27 cellular contexts compared by ENCODE assay signal in the genomic region with DNA sequence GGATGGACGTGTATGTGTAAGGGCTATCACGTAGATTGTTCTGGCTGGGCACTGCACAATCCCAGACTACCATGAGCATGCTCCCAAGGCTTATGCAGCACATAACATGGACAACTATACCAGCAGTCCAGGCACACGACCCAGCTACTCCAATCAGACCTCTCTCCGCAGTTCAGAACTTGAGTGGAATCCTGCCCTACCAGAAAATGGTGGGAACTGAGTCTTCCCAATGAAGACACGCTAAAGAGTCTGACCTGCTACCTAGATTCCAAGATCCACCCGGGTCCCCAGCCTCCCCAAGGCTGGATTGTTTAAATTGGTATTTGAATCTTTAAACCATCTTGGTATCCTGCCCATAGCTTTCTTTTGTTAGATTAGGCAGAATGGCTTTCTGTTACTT.
"Had no signal": no experiment of that assay in that cellular context is flagged by ENCODE, and none has a peak within 500 bp of the region (broad histone marks: within the 10 kb centered on the region; RNA-seq: fewer than 3 reads in every experiment).

No MANE protein-coding gene starts in this region.

- H3K27ac Mint-ChIP-seq: stimulated activated effector memory CD8-positive, alpha-beta T cell treated with anti-CD3 and anti-CD28 coated beads, Interleukin-12 subunit alpha, Interleukin-12 subunit beta, amount 100 ng/mL, for 72 hours; stimulated activated memory B cell treated with anti-CD40 and anti-IgM and Interleukin-4, amounts not matched to agents 10 μg/mL and 1 μg/mL and 100 μg/mL, for 72 hours; stimulated activated naive B cell treated with anti-CD40 and anti-IgM and Interleukin-4, amounts not matched to agents 10 μg/mL and 1 μg/mL and 100 μg/mL, for 72 hours; stimulated activated naive CD8-positive, alpha-beta T cell treated with anti-CD3 and anti-CD28 coated beads, Interleukin-15, amount 100 ng/mL, for 72 hours; stimulated activated naive CD8-positive, alpha-beta T cell treated with anti-CD3 and anti-CD28 coated beads, Interleukin-15, Interleukin-2, amounts not matched to agents 100 ng/mL and 50 ng/mL, for 24 hours; type B pancreatic cell had no signal

- H3K4me3 ChIP-seq: stomach, suprapubic skin, testis, thoracic aorta, thyroid gland, tibial artery, tibial nerve, transverse colon, upper lobe of left lung, upper lobe of right lung, uterus, vagina had no signal

- H3K4me1 Mint-ChIP-seq: stimulated activated effector memory CD8-positive, alpha-beta T cell treated with anti-CD3 and anti-CD28 coated beads, Interleukin-12 subunit alpha, Interleukin-12 subunit beta, amount 100 ng/mL, for 72 hours; stimulated activated memory B cell treated with anti-CD40 and anti-IgM and Interleukin-4, amounts not matched to agents 10 μg/mL and 1 μg/mL and 100 μg/mL, for 72 hours; stimulated activated naive B cell treated with anti-CD40 and anti-IgM and Interleukin-4, amounts not matched to agents 10 μg/mL and 1 μg/mL and 100 μg/mL, for 72 hours; stimulated activated naive CD8-positive, alpha-beta T cell treated with anti-CD3 and anti-CD28 coated beads, Interleukin-15, amount 100 ng/mL, for 72 hours had no signal

- H3K9me3 Mint-ChIP-seq: stimulated activated memory B cell treated with anti-CD40 and anti-IgM and Interleukin-4, amounts not matched to agents 10 μg/mL and 1 μg/mL and 100 μg/mL, for 72 hours; stimulated activated naive CD8-positive, alpha-beta T cell treated with anti-CD3 and anti-CD28 coated beads, Interleukin-15, amount 100 ng/mL, for 72 hours; type B pancreatic cell had no signal

- H3K9me3 ChIP-seq: suprapubic skin, testis, thoracic aorta, thyroid gland, tibial artery, transverse colon, upper lobe of left lung, upper lobe of right lung, uterus, vagina had no signal

- H3K36me3 ChIP-seq: stomach, suprapubic skin, thoracic aorta, thyroid gland, tibial artery, tibial nerve, transverse colon, upper lobe of left lung, upper lobe of right lung, uterus, vagina had no signal

- H3K27me3 ChIP-seq: stomach, suprapubic skin, testis, thyroid gland, tibial artery, tibial nerve, transverse colon, upper lobe of left lung, upper lobe of right lung, uterus, vagina had no signal

- ATAC-seq: stimulated activated effector memory CD8-positive, alpha-beta T cell treated with anti-CD3 and anti-CD28 coated beads, Interleukin-12 subunit alpha, Interleukin-12 subunit beta, amount 100 ng/mL, for 72 hours; stimulated activated memory B cell treated with anti-CD40 and anti-IgM and Interleukin-4, amounts not matched to agents 10 μg/mL and 1 μg/mL and 100 μg/mL, for 72 hours; stimulated activated naive B cell treated with anti-CD40 and anti-IgM and Interleukin-4, amounts not matched to agents 10 μg/mL and 1 μg/mL and 100 μg/mL, for 72 hours; stimulated activated naive CD8-positive, alpha-beta T cell treated with anti-CD3 and anti-CD28 coated beads, Interleukin-15, amount 100 ng/mL, for 72 hours; stimulated activated naive CD8-positive, alpha-beta T cell treated with anti-CD3 and anti-CD28 coated beads, Interleukin-15, Interleukin-2, amounts not matched to agents 100 U/mL and 50 U/mL, for 24 hours; upper lobe of right lung had no signal

- H3K36me3 Mint-ChIP-seq: stimulated activated effector memory CD8-positive, alpha-beta T cell treated with anti-CD3 and anti-CD28 coated beads, Interleukin-12 subunit alpha, Interleukin-12 subunit beta, amount 100 ng/mL, for 72 hours; stimulated activated memory B cell treated with anti-CD40 and anti-IgM and Interleukin-4, amounts not matched to agents 10 μg/mL and 1 μg/mL and 100 μg/mL, for 72 hours; stimulated activated naive B cell treated with anti-CD40 and anti-IgM and Interleukin-4, amounts not matched to agents 10 μg/mL and 1 μg/mL and 100 μg/mL, for 72 hours; type B pancreatic cell had no signal

- H3K4me3 Mint-ChIP-seq: stimulated activated effector memory CD8-positive, alpha-beta T cell treated with anti-CD3 and anti-CD28 coated beads, Interleukin-12 subunit alpha, Interleukin-12 subunit beta, amount 100 ng/mL, for 72 hours; stimulated activated memory B cell treated with anti-CD40 and anti-IgM and Interleukin-4, amounts not matched to agents 10 μg/mL and 1 μg/mL and 100 μg/mL, for 72 hours; stimulated activated naive B cell treated with anti-CD40 and anti-IgM and Interleukin-4, amounts not matched to agents 10 μg/mL and 1 μg/mL and 100 μg/mL, for 72 hours; stimulated activated naive CD8-positive, alpha-beta T cell treated with anti-CD3 and anti-CD28 coated beads, Interleukin-15, amount 100 ng/mL, for 72 hours; stimulated activated naive CD8-positive, alpha-beta T cell treated with anti-CD3 and anti-CD28 coated beads, Interleukin-15, Interleukin-2, amounts not matched to agents 100 ng/mL and 50 ng/mL, for 24 hours; type B pancreatic cell had no signal

- H3K27ac ChIP-seq: stomach, suprapubic skin, testis, thoracic aorta, thyroid gland, tibial artery, tibial nerve, transverse colon, upper lobe of left lung, upper lobe of right lung, uterus, vagina had no signal

- H3K27me3 Mint-ChIP-seq: stimulated activated naive CD8-positive, alpha-beta T cell treated with anti-CD3 and anti-CD28 coated beads, Interleukin-15, amount 100 ng/mL, for 72 hours had no signal

- DNase-seq: stimulated activated CD4-positive, alpha-beta T cell treated with anti-CD3 and anti-CD28 coated beads, Interleukin-2, amount 100 ng/mL, for 48 hours; stimulated activated CD4-positive, alpha-beta T cell treated with anti-CD3 and anti-CD28 coated beads, Interleukin-4, amount 100 ng/mL, for 1 hour; stimulated activated CD4-positive, alpha-beta T cell treated with anti-CD3 and anti-CD28 coated beads, Interleukin-4, amount 100 ng/mL, for 24 hours; stimulated activated CD4-positive, alpha-beta T cell treated with anti-CD3 and anti-CD28 coated beads, Interleukin-4, amount 100 ng/mL, for 4 hours; stimulated activated CD8-positive, alpha-beta memory T cell treated with anti-CD3 and anti-CD28 coated beads, Interleukin-4, amount 100 ng/mL, for 48 hours; stimulated activated naive B cell treated with anti-CD40 and anti-IgM and Interleukin-4, amounts not matched to agents 10 μg/mL and 1 μg/mL and 100 μg/mL, for 72 hours; stimulated activated naive CD4-positive, alpha-beta T cell; stimulated activated naive CD4-positive, alpha-beta T cell treated with Interleukin-2 at 50 U/mL for 16 hours; stimulated activated naive CD8-positive, alpha-beta T cell treated with anti-CD3 and anti-CD28 coated beads, Interleukin-15, amount 100 ng/mL, for 72 hours; stimulated activated naive CD8-positive, alpha-beta T cell treated with anti-CD3 and anti-CD28 coated beads, Interleukin-15, Interleukin-2, amounts not matched to agents 100 U/mL and 50 U/mL, for 24 hours; stomach; substantia nigra; testis; thyroid gland; tibial artery; transverse colon; upper lobe of left lung; upper lobe of right lung; uterus had no signal

- H3K4me1 ChIP-seq: stomach, suprapubic skin, testis, tibial artery, tibial nerve, transverse colon, upper lobe of left lung, upper lobe of right lung, uterus, vagina had no signal
